Comparison of ENCODE assay signal across 8 cellular contexts in genomic region chr2:218962859-218963492, GRCh38. TPM values are rescaled to one million over a fixed set of nuclear protein-coding genes. Genes with fewer than 3 reads are reported as not detected.
DNase-seq lines count a peak whose midpoint lies in the region; ATAC-seq and TF ChIP-seq lines count a peak whose summit lies in the region.

No MANE protein-coding gene starts in this region.

- peaks cover 57% of the 10 kb centered on the region for H3K27me3 ChIP-seq in cardiac muscle cell
- H3K27me3 ChIP-seq in right atrium auricular region = peaks cover 25 to 49% of the 10 kb centered on the region in 2 donors
- peaks cover 37% of the 10 kb centered on the region for H3K27me3 ChIP-seq in trophoblast cell (ENCODE audit: insufficient read depth, low read length)

- no peak overlapping the region for H3K27ac ChIP-seq in cardiac muscle cell
- no peak overlapping the region for H3K27ac ChIP-seq in right atrium auricular region
- no peak overlapping the region for H3K27ac ChIP-seq in trophoblast cell (ENCODE audit: low read depth, low read length)

- H3K9me3 ChIP-seq in cardiac muscle cell (ENCODE audit: low read depth) (no peaks in the 10 kb centered on the region), right atrium auricular region (no peaks in the 10 kb centered on the region), trophoblast cell (ENCODE audit: insufficient read depth, low read depth, low read length) (peaks cover 9% of the 10 kb centered on the region)

- no peak overlapping the region for H3K4ac ChIP-seq in trophoblast cell (ENCODE audit: low read depth, low read length)

- peaks cover 8% of the 10 kb centered on the region for H3K4me1 ChIP-seq in cardiac muscle cell (ENCODE audit: low read depth)
- peaks cover 0 to 19% of the 10 kb centered on the region in 2 donors for H3K4me1 ChIP-seq in right atrium auricular region
- peaks cover 7 to 12% of the 10 kb centered on the region in 2 experiments for H3K4me1 ChIP-seq in trophoblast cell (ENCODE audit: control insufficient read depth in 1 of 2, insufficient read depth in 2 of 2, low read length in 2 of 2)

- no peaks in the 10 kb centered on the region for H3K79me1 ChIP-seq in trophoblast cell (ENCODE audit: low read length)

- no peak overlapping the region for H3K9ac ChIP-seq in trophoblast cell (ENCODE audit: low read length)

- H4K8ac ChIP-seq in trophoblast cell (ENCODE audit: low read depth, low read length) = no peak overlapping the region

- H3K4me3 ChIP-seq in cardiac muscle cell (peak overlapping the region; percentile 34), right atrium auricular region (no peak overlapping the region), trophoblast cell (ENCODE audit: low read depth, low read length) (peak overlapping the region; percentile 8)

- TF ChIP-seq CTCF in cardiac muscle cell (IDR thresholded peaks at IDR 0.05; ENCODE audit: low read depth, low read length) = no peak
- TF ChIP-seq CTCF in right atrium auricular region (IDR thresholded peaks at IDR 0.05) = no peak

- H2BK5ac ChIP-seq in trophoblast cell (ENCODE audit: low read depth, low read length, poor library complexity) = no peak overlapping the region

- no peak overlapping the region for H3K14ac ChIP-seq in trophoblast cell (ENCODE audit: low read length)

- intact Hi-C loops in cardiac septum (cut with DNase I) = no loop called here

- H3K18ac ChIP-seq in trophoblast cell (ENCODE audit: low read length) = no peak overlapping the region

- ATAC-seq in HG03378 (IDR thresholded peaks at IDR 0.05; ENCODE audit: unreplicated experiment) (no peak), GM18505 (IDR thresholded peaks at IDR 0.05; ENCODE audit: unreplicated experiment) (no peak)

- no peak overlapping the region for H4K12ac ChIP-seq in trophoblast cell (ENCODE audit: low read depth, low read length)

- no peak overlapping the region for H3K23ac ChIP-seq in trophoblast cell (ENCODE audit: low read length)

- no peak overlapping the region for H2AFZ ChIP-seq in trophoblast cell (ENCODE audit: insufficient read depth, low read length, poor library complexity)

- no peak overlapping the region for H2BK120ac ChIP-seq in trophoblast cell (ENCODE audit: insufficient read depth, low read length, poor library complexity)

- H2BK12ac ChIP-seq in trophoblast cell (ENCODE audit: low read length) = no peak overlapping the region

- no peak overlapping the region for H2AK5ac ChIP-seq in trophoblast cell (ENCODE audit: low read length)

- WGBS in trophoblast cell (ENCODE audit: extremely low coverage, insufficient coverage, insufficient read length) = no CpG with 5 or more reads among the region's 42 CpGs

- no peak overlapping the region for H4K91ac ChIP-seq in trophoblast cell (ENCODE audit: low read depth, low read length)

- no peaks in the 10 kb centered on the region for H3K79me2 ChIP-seq in trophoblast cell (ENCODE audit: control insufficient read depth, insufficient read depth, low read length, poor library complexity)

- TF ChIP-seq POLR2A in GM18505 (IDR thresholded peaks at IDR 0.05; ENCODE audit: borderline replicate concordance, extremely low read depth, insufficient read depth, insufficient read length) = no peak

- DNase-seq in cardiac muscle cell (ENCODE audit: low read depth in 1 of 2, low spot score in 1 of 2) (peak; percentile 97 to 99), right atrium auricular region (ENCODE audit: low spot score) (no peak), NCI-H69 (lab: John Stamatoyannopoulos, UW) (peak; percentile 96), cardiac septum (ENCODE audit: low spot score) (peak; percentile 77), trophoblast cell (peak; percentile 27 to 66)
- DNase-seq in activated T-helper 9 cell treated with anti-CD3 and anti-CD28 coated beads, Interleukin-2, amount 50 U/mL, for 16 hours (ENCODE audit: low read depth) = peak; percentile 34

- H3K36me3 ChIP-seq in cardiac muscle cell (no peaks in the 10 kb centered on the region), right atrium auricular region (no peaks in the 10 kb centered on the region), trophoblast cell (ENCODE audit: control insufficient read depth in 1 of 2, insufficient read depth in 2 of 2, low read length in 2 of 2) (no peaks in the 10 kb centered on the region)

- peak overlapping the region; percentile 65 for H3K4me2 ChIP-seq in trophoblast cell (ENCODE audit: low read length)

RNA-seq across cellular contexts. Expression of gene CDK5R2, which starts 3.5 kb away (rescaled TPM):
- 0.06 TPM in 1 of 2 replicates, not detected in the other for total RNA-seq in cardiac muscle cell
- polyA plus RNA-seq in cardiac muscle cell = 0.22 and 0.24 TPM in 2 replicates
- total RNA-seq in right atrium auricular region = not detected
- not detected for total RNA-seq in cardiac septum
- 0.16 and 0.18 TPM in 2 replicates for polyA plus RNA-seq in trophoblast cell (2013)

RNA-seq across cellular contexts. Expression of gene FEV, which starts 22.0 kb away (rescaled TPM):
- not detected in 2 replicates for total RNA-seq in cardiac muscle cell
- polyA plus RNA-seq in cardiac muscle cell = not detected in 2 replicates
- not detected for total RNA-seq in right atrium auricular region
- total RNA-seq in cardiac septum = not detected
- polyA plus RNA-seq in trophoblast cell (2013) = 0.07 and 0.21 TPM in 2 replicates

RNA-seq across cellular contexts. Expression of gene CRYBA2, which starts 30.2 kb away (rescaled TPM):
- total RNA-seq in cardiac muscle cell (not detected in 2 replicates), right atrium auricular region (not detected), cardiac septum (not detected)
- polyA plus RNA-seq in cardiac muscle cell = not detected in 2 replicates
- polyA plus RNA-seq in trophoblast cell (2013) = 0.15 and 0.21 TPM in 2 replicates

Comparison
In these comparisons a context has a peak if more than half of its experiments do, and no peak if none do; other contexts are left out.
1. H3K4me3 ChIP-seq: peak in cardiac muscle cell (single experiment) and trophoblast cell (single experiment); none in right atrium auricular region (0 of 2).